In the genomic region with DNA sequence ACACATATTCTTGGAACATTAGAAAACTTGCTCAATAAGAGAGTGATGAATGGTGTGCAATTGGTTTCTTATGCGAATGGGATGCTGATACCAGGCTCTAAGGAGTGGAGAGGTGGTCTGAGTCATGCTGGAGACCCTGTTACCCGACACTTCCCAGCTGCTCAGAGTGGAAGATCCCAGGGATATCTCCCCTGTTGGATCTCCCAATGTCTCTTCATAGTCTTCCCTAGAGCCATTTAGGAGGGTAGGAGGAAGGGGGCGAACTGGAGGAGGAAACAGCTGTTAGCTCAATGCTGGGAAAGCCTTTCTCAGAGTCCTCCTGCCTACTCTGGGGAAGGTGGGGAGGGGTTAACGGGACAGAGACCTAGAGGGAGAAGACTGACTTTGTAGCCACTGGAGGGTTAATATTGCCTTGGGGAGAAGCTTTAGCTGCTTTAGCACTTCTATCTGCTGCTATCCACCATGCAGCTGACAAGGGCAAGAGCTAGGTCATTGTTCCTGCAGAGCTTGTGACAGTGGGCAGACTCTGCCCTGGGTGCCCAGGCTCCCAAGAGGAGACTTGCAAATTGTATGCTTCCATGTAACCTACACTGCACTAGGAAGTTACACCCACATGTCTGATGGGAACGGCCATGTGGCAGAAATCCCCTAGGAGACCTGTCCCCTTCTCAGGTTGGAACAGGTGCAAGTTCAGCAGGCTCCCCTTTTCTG, we compare ENCODE assay signal across 17 cellular contexts.
DNase-seq lines count a peak whose midpoint lies in the region; ATAC-seq, FAIRE-seq and TF ChIP-seq lines count a peak whose summit lies in the region.
"Had no signal": no experiment of that assay in that cellular context is flagged by ENCODE, and none has a peak within 500 bp of the region (broad histone marks: within the 10 kb centered on the region; RNA-seq: fewer than 3 reads in every experiment).

No MANE protein-coding gene starts in this region.

- H3K23me2 ChIP-seq in H1 (ENCODE audit: low read depth, low read length) = no peaks in the 10 kb centered on the region; the same call in 1 of the 2 replicates

- H4K20me1 ChIP-seq in H1 (replicated peaks in 1 of 2; ENCODE audit: control insufficient read depth in 1 of 2, insufficient read depth in 2 of 2, low read length in 2 of 2) = no peaks in the 10 kb centered on the region

- no peak overlapping the region for H2BK15ac ChIP-seq in H1 (ENCODE audit: low read length)
- no peak overlapping the region for H2BK15ac ChIP-seq in neuronal stem cell (ENCODE audit: low read length)

- 73% methylated on average over 5 of the region's 5 CpGs for WGBS in right cardiac atrium
- WGBS in H1 (ENCODE audit: extremely low coverage in 1 of 2, insufficient coverage in 1 of 2, insufficient read length in 1 of 2, insufficient replicate concordance in 2 of 2, low coverage in 1 of 2, low lambda C conversion rate in 2 of 2, missing lambda C conversion rate in 1 of 2), 2 experiments = 86% methylated on average over 5 of the region's 5 CpGs; no CpG with 5 or more reads in 1 of the 2 experiments
- WGBS in neuronal stem cell (ENCODE audit: extremely low coverage in 2 of 2, insufficient read length in 2 of 2, insufficient replicate concordance in 1 of 2), 2 donors = no CpG with 5 or more reads among the region's 5 CpGs

- H3K23ac ChIP-seq in H1 (ENCODE audit: insufficient read length) (no peak overlapping the region), neuronal stem cell (ENCODE audit: low read depth, low read length, poor library complexity) (no peak overlapping the region)

- intact Hi-C loops in left ventricle myocardium superior (cut with micrococcal nuclease) = no loop called here
- intact Hi-C loops in right cardiac atrium (cut with DNase I) = no loop called here

- no peak overlapping the region for H2BK20ac ChIP-seq in H1 (ENCODE audit: low read length)

- H3K14ac ChIP-seq in H1 (ENCODE audit: insufficient read length) = no peak overlapping the region
- no peak overlapping the region for H3K14ac ChIP-seq in neuronal stem cell (ENCODE audit: low read length)

- no peaks in the 10 kb centered on the region for H3K79me2 ChIP-seq in H1 (ENCODE audit: control insufficient read depth in 1 of 2, insufficient read depth in 2 of 2, low read length in 2 of 2)

- H4K91ac ChIP-seq in H1 (replicated peaks; ENCODE audit: insufficient read length, low read length) = no peak overlapping the region
- no peak overlapping the region for H4K91ac ChIP-seq in neuronal stem cell (ENCODE audit: low read depth, low read length, poor library complexity)

- peak overlapping the region; percentile 41; the same call in 1 of the 2 replicates for H2BK12ac ChIP-seq in H1 (ENCODE audit: low read depth, low read length)
- H2BK12ac ChIP-seq in neuronal stem cell (ENCODE audit: low read length) = no peak overlapping the region

- TF ChIP-seq RAD21 in H1 (IDR thresholded peaks at IDR 0.05 in 1 of 2, conservative IDR thresholded peaks at IDR 0.05 in 1 of 2; ENCODE audit: low read depth in 2 of 2, low read length in 2 of 2) = no peak

- H3K18ac ChIP-seq in H1 (ENCODE audit: extremely low read depth, low read length) = no peak overlapping the region
- no peak overlapping the region for H3K18ac ChIP-seq in neuronal stem cell (ENCODE audit: low read length)

- H3K79me1 ChIP-seq in H1 (ENCODE audit: low read depth, low read length) (no peaks in the 10 kb centered on the region), neuronal stem cell (ENCODE audit: low read depth, low read length) (no peaks in the 10 kb centered on the region)

- H4K8ac ChIP-seq in H1 (ENCODE audit: extremely low read depth, insufficient read depth, low read length) (no peak overlapping the region), neuronal stem cell (ENCODE audit: low read depth, low read length) (no peak overlapping the region)

- H3K36me3 ChIP-seq in H1 (ENCODE audit: control insufficient read depth in 2 of 4, insufficient read depth in 4 of 4, low read length in 3 of 4) (no peaks in the 10 kb centered on the region), neuronal stem cell (replicated peaks in 1 of 2; ENCODE audit: control insufficient read depth in 2 of 2, insufficient read depth in 2 of 2, low read length in 2 of 2) (no peaks in the 10 kb centered on the region)
- H3K36me3 ChIP-seq: HAP-1 had no signal

- H3K27me3 ChIP-seq in right cardiac atrium (ENCODE audit: control insufficient read depth, insufficient read depth) (no peaks in the 10 kb centered on the region), H1 (replicated peaks in 1 of 4; ENCODE audit: control insufficient read depth in 3 of 4, extremely low read depth in 1 of 4, insufficient read depth in 3 of 4, low read length in 3 of 4) (no peaks in the 10 kb centered on the region), neuronal stem cell (ENCODE audit: control insufficient read depth in 3 of 3, insufficient read depth in 3 of 3, low read depth in 1 of 3, low read length in 3 of 3) (peaks cover 0 to 6% (median 0%) of the 10 kb centered on the region in 3 experiments)

- FAIRE-seq in H1 (lab: Jason Lieb, UNC) = no peak
- FAIRE-seq: GM19239, K562 had no signal

- CTCF ChIA-PET in H1 (lab: Charles Lee; ENCODE audit: partially characterized antibody) = interaction anchor here (1.0 to 1.6 kb wide), 3 partner anchors 10 to 308 kb away, joined by 6 to 8 read pairs (median 6); no protein-coding TSS in a partner anchor

- H3K56ac ChIP-seq in H1 (replicated peaks; ENCODE audit: insufficient read length, low read depth, low read length) = no peak overlapping the region

- no peak overlapping the region for H2BK120ac ChIP-seq in H1 (replicated peaks; ENCODE audit: low read depth, low read length)
- no peak overlapping the region for H2BK120ac ChIP-seq in neuronal stem cell (ENCODE audit: low read depth, low read length)

- no peak for DNase-seq in left ventricle myocardium superior
- DNase-seq in right cardiac atrium = no peak
- DNase-seq in H1 (ENCODE audit: low read depth in 1 of 2, low spot score in 2 of 2) = peak in 1 of 2 experiments; percentile 41
- peak; percentile 60 for DNase-seq in islet precursor cell
- DNase-seq in GOT3 (lab: John Stamatoyannopoulos, UW) = no peak
- DNase-seq in DMS53 (lab: John Stamatoyannopoulos, UW) = no peak
- no peak for DNase-seq in neuronal stem cell (ENCODE audit: low spot score)
- DNase-seq: NCI-H1417, NCI-H187 treated with DMSO at 0.1 percent for 48 hours, NCI-H774, PC-3 had no signal

- H3K4me2 ChIP-seq in H1 (ENCODE audit: insufficient read depth in 1 of 2, low read depth in 2 of 2, low read length in 2 of 2) (no peak overlapping the region), neuronal stem cell (ENCODE audit: insufficient read depth, low read length, poor library complexity, severe bottlenecking) (no peak overlapping the region)

- H3K4ac ChIP-seq in H1 (replicated peaks; ENCODE audit: insufficient read length, low read depth, low read length) (no peak overlapping the region), neuronal stem cell (ENCODE audit: low read length) (no peak overlapping the region)

- no peak for TF ChIP-seq EP300 in H1 (IDR thresholded peaks at IDR 0.05; ENCODE audit: borderline replicate concordance in 1 of 2, low read depth in 2 of 2, low read length in 2 of 2)

- no peak for TF ChIP-seq CTCF in H1 (IDR thresholded peaks at IDR 0.05; ENCODE audit: control extremely low read depth in 1 of 3, insufficient read depth in 1 of 3, low read depth in 1 of 3, low read length in 3 of 3)

- no peak overlapping the region for H3K4me3 ChIP-seq in right cardiac atrium (ENCODE audit: low read length)
- no peak overlapping the region for H3K4me3 ChIP-seq in H1 (ENCODE audit: extremely low read depth in 1 of 4, insufficient read depth in 2 of 4, low read depth in 3 of 4, low read length in 4 of 4)
- H3K4me3 ChIP-seq in neuronal stem cell (ENCODE audit: low read length in 2 of 2) = no peak overlapping the region
- H3K4me3 ChIP-seq: HAP-1, K562 had no signal

- H3K27ac ChIP-seq in right cardiac atrium (ENCODE audit: low read length) = no peak overlapping the region
- no peak overlapping the region for H3K27ac ChIP-seq in H1 (ENCODE audit: low read depth, low read length)
- H3K27ac ChIP-seq in neuronal stem cell (replicated peaks; ENCODE audit: low read length) = no peak overlapping the region
- H3K27ac ChIP-seq: C4-2B, HL-60, RWPE1 had no signal

- no peak overlapping the region for H2BK5ac ChIP-seq in H1 (ENCODE audit: low read depth, low read length)
- no peak overlapping the region for H2BK5ac ChIP-seq in neuronal stem cell (ENCODE audit: low read length)

- H2AK5ac ChIP-seq in H1 (ENCODE audit: low read depth, low read length) (no peak overlapping the region), neuronal stem cell (ENCODE audit: low read depth, low read length) (no peak overlapping the region)

- H3K4me1 ChIP-seq in right cardiac atrium (ENCODE audit: control insufficient read depth, insufficient read depth, low read length) (no peaks in the 10 kb centered on the region), H1 (replicated peaks in 1 of 4; ENCODE audit: control insufficient read depth in 3 of 4, insufficient read depth in 4 of 4, low read length in 3 of 4) (peaks cover 0 to 5% (median 3%) of the 10 kb centered on the region in 4 experiments; a peak in 3 of 7 replicates), neuronal stem cell (ENCODE audit: control insufficient read depth in 2 of 2, insufficient read depth in 1 of 2, low read depth in 1 of 2, low read length in 2 of 2) (peaks cover 0 to 4% of the 10 kb centered on the region in 2 donors)
- H3K4me1 ChIP-seq: HAP-1 had no signal

- H3K9ac ChIP-seq in H1 (replicated peaks in 1 of 4; ENCODE audit: extremely low read depth in 1 of 4, low read depth in 3 of 4, low read length in 3 of 4) (no peak overlapping the region), neuronal stem cell (ENCODE audit: low read depth, low read length, poor library complexity) (no peak overlapping the region)

- POLR2A ChIA-PET in H1 (lab: Charles Lee; ENCODE audit: partially characterized antibody) = interaction anchor here (1.7 kb wide), 1 partner anchor 302 kb away, joined by 6 read pairs; no protein-coding TSS in a partner anchor

- ATAC-seq in left ventricle myocardium superior = peak; percentile 43
- no peak for ATAC-seq in right cardiac atrium
- ATAC-seq: K562, PC-3 had no signal

- H4K5ac ChIP-seq in H1 (ENCODE audit: insufficient read length, low read depth, low read length) = no peak overlapping the region

- H2AFZ ChIP-seq in H1 (ENCODE audit: low read length) (peak overlapping the region; percentile 73; the same call in 1 of the 2 replicates), neuronal stem cell (ENCODE audit: low read length) (no peak overlapping the region)

- no peak for TF ChIP-seq POLR2A in H1 (IDR thresholded peaks at IDR 0.05; ENCODE audit: control extremely low read depth in 1 of 2, low read depth in 2 of 2, low read length in 2 of 2)

- no peaks in the 10 kb centered on the region for H3K9me3 ChIP-seq in right cardiac atrium (ENCODE audit: control insufficient read depth, low read length)
- no peaks in the 10 kb centered on the region for H3K9me3 ChIP-seq in H1 (ENCODE audit: insufficient read depth in 2 of 2, low read depth in 1 of 2, low read length in 1 of 2)
- no peaks in the 10 kb centered on the region for H3K9me3 ChIP-seq in neuronal stem cell (replicated peaks in 1 of 2; ENCODE audit: control insufficient read depth in 2 of 2, insufficient read depth in 1 of 2, low read depth in 1 of 2, low read length in 2 of 2)
- H3K9me3 ChIP-seq: HAP-1 had no signal

TF ChIP-seq in H1, 55 proteins besides CTCF, POLR2A, EP300 and RAD21 (continues in another document):
- TF ChIP-seq SIRT6 (IDR thresholded peaks at IDR 0.05; ENCODE audit: low read length) = no peak
- no peak for TF ChIP-seq POLR2AphosphoS5 (IDR thresholded peaks at IDR 0.05; ENCODE audit: low read depth, low read length)
